ENCODE assay signal across 21 cellular contexts in genomic region chr2:73265298-73266060, GRCh38. TPM values are rescaled to one million over a fixed set of nuclear protein-coding genes. Genes with fewer than 3 reads are reported as not detected.
DNase-seq lines count a peak whose midpoint lies in the region; ATAC-seq and TF ChIP-seq lines count a peak whose summit lies in the region.
"Had no signal": no experiment of that assay in that cellular context is flagged by ENCODE, and none has a peak within 500 bp of the region (broad histone marks: within the 10 kb centered on the region; RNA-seq: fewer than 3 reads in every experiment).

No MANE protein-coding gene starts in this region.

- intact Hi-C loops in dorsolateral prefrontal cortex (cut with DNase I) (no loop called here), upper lobe of right lung (cut with DNase I) (no loop called here)

- peak overlapping the region in 44 of 59 donors; percentile 12 to 57 (median 41) for H3K4me3 ChIP-seq in dorsolateral prefrontal cortex
- no peak overlapping the region for H3K4me3 ChIP-seq in neuronal stem cell (ENCODE audit: low read length in 2 of 2)
- no peak overlapping the region for H3K4me3 ChIP-seq in upper lobe of right lung
- H3K4me3 ChIP-seq: BLaER1 treated with 17β-estradiol and CSF1 and Interleukin-3, amounts not matched to agents 10 nM and 100 nM; GM12878 had no signal

- no peak overlapping the region for H4K91ac ChIP-seq in neuronal stem cell (ENCODE audit: low read depth, low read length, poor library complexity)

- no peak overlapping the region for H2BK120ac ChIP-seq in neuronal stem cell (ENCODE audit: low read depth, low read length)

- peaks cover 0 to 46% (median 6%) of the 10 kb centered on the region in 45 donors for H3K27me3 ChIP-seq in dorsolateral prefrontal cortex
- peaks cover 0 to 23% (median 8%) of the 10 kb centered on the region in 3 experiments for H3K27me3 ChIP-seq in neuronal stem cell (ENCODE audit: control insufficient read depth in 3 of 3, insufficient read depth in 3 of 3, low read depth in 1 of 3, low read length in 3 of 3)
- peaks cover 32% of the 10 kb centered on the region for H3K27me3 ChIP-seq in upper lobe of right lung
- H3K27me3 ChIP-seq: BLaER1 treated with 17β-estradiol and CSF1 and Interleukin-3, amounts not matched to agents 10 nM and 100 nM had no signal

- DNase-seq in GM13976 (ENCODE audit: low spot score) = peak; percentile 23
- no peak for DNase-seq in dorsolateral prefrontal cortex
- no peak for DNase-seq in neuronal stem cell (ENCODE audit: low spot score)
- peak; percentile 35 for DNase-seq in upper lobe of right lung
- DNase-seq in activated naive CD4-positive, alpha-beta T cell treated with Interleukin-2 at 50 U/mL for 16 hours = no peak
- DNase-seq in hypothalamus (lab: John Stamatoyannopoulos, UW) = no peak
- DNase-seq in activated effector memory CD4-positive, alpha-beta T cell treated with anti-CD3 and anti-CD28 coated beads, Interleukin-2, amount 50 U/mL, for 16 hours = no peak
- DNase-seq: CD8-positive, alpha-beta memory T cell; COR-L47; DMS 273 treated with DMSO at 0.1 percent for 48 hours; DMS53; DND-41; EL; H9 had no signal

- peaks cover 7% of the 10 kb centered on the region for H3K79me1 ChIP-seq in neuronal stem cell (ENCODE audit: low read depth, low read length)

- peak overlapping the region in 41 of 59 donors; percentile 7 to 87 (median 67) for H3K27ac ChIP-seq in dorsolateral prefrontal cortex
- no peak overlapping the region for H3K27ac ChIP-seq in neuronal stem cell (replicated peaks; ENCODE audit: low read length)
- H3K27ac ChIP-seq in upper lobe of right lung = no peak overlapping the region
- H3K27ac ChIP-seq: BLaER1 treated with 17β-estradiol and CSF1 and Interleukin-3, amounts not matched to agents 10 nM and 100 nM; HL-60 had no signal

- H2BK5ac ChIP-seq in neuronal stem cell (ENCODE audit: low read length) = peak overlapping the region; percentile 30

- no peak overlapping the region for H4K8ac ChIP-seq in neuronal stem cell (ENCODE audit: low read depth, low read length)

- no peak for TF ChIP-seq CTCF in GM13976 (IDR thresholded peaks at IDR 0.05; ENCODE audit: borderline replicate concordance, control extremely low read depth, extremely low read depth, insufficient read depth, missing control alignments)
- TF ChIP-seq CTCF in dorsolateral prefrontal cortex (IDR thresholded peaks at IDR 0.05 in 54 of 56, conservative IDR thresholded peaks at IDR 0.05 in 2 of 56; ENCODE audit: low read depth in 1 of 56, partially characterized antibody in 56 of 56) = no peak
- TF ChIP-seq CTCF in upper lobe of right lung (IDR thresholded peaks at IDR 0.05) = no peak

- no peak overlapping the region for H3K18ac ChIP-seq in neuronal stem cell (ENCODE audit: low read length)

- in situ Hi-C loops in GM13976 (cut with MboI; ENCODE audit: low sequenced_read_pairs, unreplicated experiment) = no loop called here

- no peak overlapping the region for H2BK12ac ChIP-seq in neuronal stem cell (ENCODE audit: low read length)

- no peak overlapping the region for H3K4ac ChIP-seq in neuronal stem cell (ENCODE audit: low read length)

- H3K36me3 ChIP-seq in neuronal stem cell (replicated peaks in 1 of 2; ENCODE audit: control insufficient read depth in 2 of 2, insufficient read depth in 2 of 2, low read length in 2 of 2) = peaks cover 3% of the 10 kb centered on the region in 2 donors
- H3K36me3 ChIP-seq in upper lobe of right lung = no peaks in the 10 kb centered on the region

- WGBS in neuronal stem cell (ENCODE audit: extremely low coverage in 2 of 2, insufficient read length in 2 of 2, insufficient replicate concordance in 1 of 2), 2 donors = no CpG with 5 or more reads among the region's 28 CpGs

- H3K4me2 ChIP-seq in neuronal stem cell (ENCODE audit: insufficient read depth, low read length, poor library complexity, severe bottlenecking) = no peak overlapping the region
- H3K4me2 ChIP-seq: BLaER1 treated with 17β-estradiol and CSF1 and Interleukin-3, amounts not matched to agents 10 nM and 100 nM had no signal

- H3K4me1 ChIP-seq in neuronal stem cell (ENCODE audit: control insufficient read depth in 2 of 2, insufficient read depth in 1 of 2, low read depth in 1 of 2, low read length in 2 of 2) = peaks cover 0 to 5% of the 10 kb centered on the region in 2 donors
- no peaks in the 10 kb centered on the region for H3K4me1 ChIP-seq in upper lobe of right lung

- H3K9me3 ChIP-seq in neuronal stem cell (replicated peaks in 1 of 2; ENCODE audit: control insufficient read depth in 2 of 2, insufficient read depth in 1 of 2, low read depth in 1 of 2, low read length in 2 of 2) (no peaks in the 10 kb centered on the region), upper lobe of right lung (no peaks in the 10 kb centered on the region)
- H3K9me3 ChIP-seq: BLaER1 treated with 17β-estradiol and CSF1 and Interleukin-3, amounts not matched to agents 10 nM and 100 nM had no signal

- H2AK5ac ChIP-seq in neuronal stem cell (ENCODE audit: low read depth, low read length) = no peak overlapping the region

- H3K9ac ChIP-seq in neuronal stem cell (ENCODE audit: low read depth, low read length, poor library complexity) = no peak overlapping the region
- H3K9ac ChIP-seq: BLaER1 treated with 17β-estradiol and CSF1 and Interleukin-3, amounts not matched to agents 10 nM and 100 nM had no signal

- no peak overlapping the region for H3K14ac ChIP-seq in neuronal stem cell (ENCODE audit: low read length)

- H2AFZ ChIP-seq in neuronal stem cell (ENCODE audit: low read length) = no peak overlapping the region

- no peak overlapping the region for H3K23ac ChIP-seq in neuronal stem cell (ENCODE audit: low read depth, low read length, poor library complexity)

- no peak for ATAC-seq in upper lobe of right lung
- ATAC-seq: GM12878 had no signal

- no peak overlapping the region for H2BK15ac ChIP-seq in neuronal stem cell (ENCODE audit: low read length)

RNA-seq across cellular contexts. Expression of gene FBXO41, which starts 18.8 kb away (rescaled TPM):
- total RNA-seq in dorsolateral prefrontal cortex = 100 to 1,000 TPM in 86 of 120 experiments, 10 to 100 TPM in 34; 33.6 to 164 (median 112) TPM
- polyA plus RNA-seq in neuronal stem cell (2013, experiment 1 of 2) = 3.3 TPM
- polyA plus RNA-seq in neuronal stem cell (2013, experiment 2 of 2) = 3.3 TPM
- 2.1 TPM for total RNA-seq in upper lobe of right lung

RNA-seq across cellular contexts. Expression of gene EGR4, which starts 27.9 kb away (rescaled TPM):
- total RNA-seq in dorsolateral prefrontal cortex (10 to 100 TPM in 7 of 120 experiments, 1 to 10 TPM in 109, under 1 TPM in 4; 0.25 to 57.1 (median 3.0) TPM), upper lobe of right lung (not detected)
- 0.10 TPM for polyA plus RNA-seq in neuronal stem cell (2013, experiment 1 of 2)
- polyA plus RNA-seq in neuronal stem cell (2013, experiment 2 of 2) = 0.10 TPM
- total RNA-seq: A172, G401, GM12878, HT1080 had no signal
- polyA plus RNA-seq: CD8-positive, alpha-beta memory T cell; H1 had no signal

RNA-seq across cellular contexts. Expression of gene CCT7, which starts 31.4 kb away (rescaled TPM):
- total RNA-seq in dorsolateral prefrontal cortex (100 to 1,000 TPM; 123 to 278 (median 188) TPM), upper lobe of right lung (152 TPM)
- polyA plus RNA-seq in neuronal stem cell (2013, experiment 1 of 2) = 438 TPM
- 440 TPM for polyA plus RNA-seq in neuronal stem cell (2013, experiment 2 of 2)

RNA-seq across cellular contexts. Expression of gene PRADC1, which starts 32.4 kb away (rescaled TPM):
- total RNA-seq in dorsolateral prefrontal cortex = 10 to 100 TPM; 12.9 to 36.2 (median 21.9) TPM
- polyA plus RNA-seq in neuronal stem cell (2013, experiment 1 of 2) = 9.8 TPM
- polyA plus RNA-seq in neuronal stem cell (2013, experiment 2 of 2) = 9.4 TPM
- total RNA-seq in upper lobe of right lung = 15.5 TPM

RNA-seq across cellular contexts. Expression of gene SMYD5, which starts 51.4 kb away (rescaled TPM):
- 10 to 100 TPM; 25.0 to 44.3 (median 33.2) TPM for total RNA-seq in dorsolateral prefrontal cortex
- polyA plus RNA-seq in neuronal stem cell (2013, experiment 1 of 2) = 22.5 TPM
- polyA plus RNA-seq in neuronal stem cell (2013, experiment 2 of 2) = 22.4 TPM
- 16.8 TPM for total RNA-seq in upper lobe of right lung

Comparison
In these comparisons a context has a peak if more than half of its experiments do, and no peak if none do; other contexts are left out.
1. DNase-seq: peak in GM13976 (single experiment) and upper lobe of right lung (single experiment); none in dorsolateral prefrontal cortex (0 of 10), neuronal stem cell (single experiment), activated naive CD4-positive, alpha-beta T cell treated with Interleukin-2 at 50 U/mL for 16 hours (single experiment), hypothalamus (0 of 51) and activated effector memory CD4-positive, alpha-beta T cell treated with anti-CD3 and anti-CD28 coated beads, Interleukin-2, amount 50 U/mL, for 16 hours (single experiment).
2. H3K27ac ChIP-seq: peak in dorsolateral prefrontal cortex (41 of 59); none in neuronal stem cell (single experiment) and upper lobe of right lung (single experiment).
3. H3K4me3 ChIP-seq: peak in dorsolateral prefrontal cortex (44 of 59); none in neuronal stem cell (0 of 2) and upper lobe of right lung (single experiment).
4. RNA of gene FBXO41, which starts 18.8 kb away (total RNA-seq): 33.6 to 164 TPM in dorsolateral prefrontal cortex; 2.1 TPM in upper lobe of right lung (single experiment); every median in the first group is over 10 times any median in the second.